In the genomic region with DNA sequence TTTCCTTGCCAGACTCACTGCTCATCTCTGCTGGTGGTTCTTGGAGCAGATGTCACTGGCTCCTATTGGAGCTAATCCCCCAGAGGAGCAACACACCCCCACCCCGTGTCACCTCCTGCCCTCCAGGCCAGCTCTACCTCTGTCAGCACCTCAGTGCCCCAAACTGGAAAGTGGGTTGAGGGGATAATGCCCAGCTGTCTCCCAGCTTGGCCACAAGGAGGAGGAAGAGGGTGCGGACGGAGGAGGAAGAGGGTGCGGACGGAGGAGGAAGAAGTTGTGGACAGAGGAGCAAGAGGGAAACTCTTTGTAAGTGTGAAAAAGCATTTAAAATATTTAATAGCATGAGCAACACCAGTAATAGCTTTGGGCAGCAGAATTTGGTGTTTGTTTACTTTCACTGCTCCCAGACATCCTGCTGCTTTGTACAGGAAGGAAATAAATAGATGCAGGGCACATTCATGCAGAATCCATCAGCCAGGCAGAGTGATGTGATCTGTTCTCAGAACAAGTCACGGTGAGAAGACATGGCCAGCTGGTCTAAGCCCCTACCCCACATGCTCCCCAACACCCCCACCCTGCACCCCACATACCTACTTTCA, we compare ENCODE assay signal across 2 cellular contexts.
TF ChIP-seq lines count a peak whose summit lies in the region.

No MANE protein-coding gene starts in this region.

TF ChIP-seq in IMR-90, 13 proteins besides CTCF, POLR2A, EP300 and RAD21:
- TF ChIP-seq FOS (IDR thresholded peaks at IDR 0.05; ENCODE audit: low read depth, low read length) (no peak), RFX5 (IDR thresholded peaks at IDR 0.05; ENCODE audit: low read depth, low read length) (no peak)

TF ChIP-seq in HepG2, 621 proteins besides CTCF, POLR2A, EP300 and RAD21:
- 0 out of 2 replicates have a peak, but pooled peaks have one; percentile 30 for TF ChIP-seq ZNF629 (CRISPR knock-in tag; conservative IDR thresholded peaks at IDR 0.05)
- TF ChIP-seq, protein P1, sequence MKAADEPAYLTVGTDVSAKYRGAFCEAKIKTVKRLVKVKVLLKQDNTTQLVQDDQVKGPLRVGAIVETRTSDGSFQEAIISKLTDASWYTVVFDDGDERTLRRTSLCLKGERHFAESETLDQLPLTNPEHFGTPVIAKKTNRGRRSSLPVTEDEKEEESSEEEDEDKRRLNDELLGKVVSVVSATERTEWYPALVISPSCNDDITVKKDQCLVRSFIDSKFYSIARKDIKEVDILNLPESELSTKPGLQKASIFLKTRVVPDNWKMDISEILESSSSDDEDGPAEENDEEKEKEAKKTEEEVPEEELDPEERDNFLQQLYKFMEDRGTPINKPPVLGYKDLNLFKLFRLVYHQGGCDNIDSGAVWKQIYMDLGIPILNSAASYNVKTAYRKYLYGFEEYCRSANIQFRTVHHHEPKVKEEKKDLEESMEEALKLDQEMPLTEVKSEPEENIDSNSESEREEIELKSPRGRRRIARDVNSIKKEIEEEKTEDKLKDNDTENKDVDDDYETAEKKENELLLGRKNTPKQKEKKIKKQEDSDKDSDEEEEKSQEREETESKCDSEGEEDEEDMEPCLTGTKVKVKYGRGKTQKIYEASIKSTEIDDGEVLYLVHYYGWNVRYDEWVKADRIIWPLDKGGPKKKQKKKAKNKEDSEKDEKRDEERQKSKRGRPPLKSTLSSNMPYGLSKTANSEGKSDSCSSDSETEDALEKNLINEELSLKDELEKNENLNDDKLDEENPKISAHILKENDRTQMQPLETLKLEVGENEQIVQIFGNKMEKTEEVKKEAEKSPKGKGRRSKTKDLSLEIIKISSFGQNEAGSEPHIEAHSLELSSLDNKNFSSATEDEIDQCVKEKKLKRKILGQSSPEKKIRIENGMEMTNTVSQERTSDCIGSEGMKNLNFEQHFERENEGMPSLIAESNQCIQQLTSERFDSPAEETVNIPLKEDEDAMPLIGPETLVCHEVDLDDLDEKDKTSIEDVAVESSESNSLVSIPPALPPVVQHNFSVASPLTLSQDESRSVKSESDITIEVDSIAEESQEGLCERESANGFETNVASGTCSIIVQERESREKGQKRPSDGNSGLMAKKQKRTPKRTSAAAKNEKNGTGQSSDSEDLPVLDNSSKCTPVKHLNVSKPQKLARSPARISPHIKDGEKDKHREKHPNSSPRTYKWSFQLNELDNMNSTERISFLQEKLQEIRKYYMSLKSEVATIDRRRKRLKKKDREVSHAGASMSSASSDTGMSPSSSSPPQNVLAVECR (CRISPR knock-in tag; IDR thresholded peaks at IDR 0.05; ENCODE audit: borderline replicate concordance), result no peak
